26 cellular contexts compared by ENCODE assay signal in the genomic region with DNA sequence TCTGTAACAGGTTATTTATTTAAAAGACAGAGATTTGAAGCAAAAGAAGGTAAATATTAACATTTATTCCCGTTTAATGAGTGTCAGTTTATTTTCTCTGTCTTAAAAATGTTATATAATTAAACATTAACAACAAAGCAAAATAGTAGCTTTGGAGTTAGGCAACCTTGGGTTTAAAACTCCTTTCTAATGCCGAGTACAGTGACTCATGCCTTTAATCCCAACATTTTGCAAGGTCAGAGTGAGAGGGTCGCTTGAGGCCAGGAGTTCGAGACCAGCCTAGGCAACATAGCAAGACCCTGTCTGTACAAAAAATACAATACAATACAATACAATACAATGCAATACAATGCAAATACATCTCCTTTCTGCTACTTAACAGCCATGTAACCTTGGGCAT.
"Had no signal": no experiment of that assay in that cellular context is flagged by ENCODE, and none has a peak within 500 bp of the region (broad histone marks: within the 10 kb centered on the region; RNA-seq: fewer than 3 reads in every experiment).

No MANE protein-coding gene starts in this region.

- H3K4me1 ChIP-seq: adrenal gland, colonic mucosa, gastroesophageal sphincter, left lung, pancreas, psoas muscle, transverse colon, uterus had no signal

- H3K4me3 ChIP-seq: adrenal gland, colonic mucosa, dorsolateral prefrontal cortex, gastroesophageal sphincter, left lung, pancreas, psoas muscle, skin epidermis, transverse colon, uterus had no signal

- H3K27me3 ChIP-seq: adrenal gland, colonic mucosa, dorsolateral prefrontal cortex, gastroesophageal sphincter, left lung, neutrophil, pancreas, transverse colon, uterus had no signal

- H3K9me3 ChIP-seq: adrenal gland, gastroesophageal sphincter, neutrophil, pancreas, uterus had no signal

- ATAC-seq: activated naive CD4-positive, alpha-beta T cell treated with anti-CD3 and anti-CD28 coated beads, Interleukin-2, amount 50 U/mL, for 72 hours; effector memory CD8-positive, alpha-beta T cell; gastroesophageal sphincter; left lung; pancreas; right cardiac atrium; stimulated activated naive B cell treated with anti-CD40 and anti-IgM and Interleukin-4, amounts not matched to agents 10 μg/mL and 1 μg/mL and 100 μg/mL, for 72 hours had no signal

- H3K27ac ChIP-seq: adrenal gland, colonic mucosa, dorsolateral prefrontal cortex, gastroesophageal sphincter, left lung, neutrophil, pancreas, psoas muscle, skin epidermis, transverse colon, uterus had no signal

- FAIRE-seq: astrocyte, endothelial cell of umbilical vein had no signal

- DNase-seq: activated CD4-positive, alpha-beta T cell treated with anti-CD3 and anti-CD28 coated beads for 1 hour; activated CD4-positive, alpha-beta T cell treated with anti-CD3 and anti-CD28 coated beads, Interleukin-2, amount 50 U/mL, for 1 hour; activated gamma-delta T cell treated with Interleukin-2 at 50 U/mL for 16 hours; activated T-cell treated with anti-CD3 and anti-CD28 coated beads, Interleukin-2, amount 50 U/mL, for 1 hour; adrenal gland; colonic mucosa; dorsolateral prefrontal cortex; effector memory CD8-positive, alpha-beta T cell; head of caudate nucleus; hypothalamus; islet precursor cell; left lung; pancreas; psoas muscle; right cardiac atrium; stimulated activated CD4-positive, alpha-beta T cell treated with anti-CD3 and anti-CD28 coated beads, Interleukin-1b, Interleukin-23, amount 100 ng/mL, for 48 hours; stimulated activated naive B cell treated with anti-CD40 and anti-IgM and Interleukin-4, amounts not matched to agents 10 μg/mL and 1 μg/mL and 100 μg/mL, for 72 hours; T-helper 1 cell; transverse colon; uterus had no signal

- H3K36me3 ChIP-seq: adrenal gland, colonic mucosa, neutrophil, pancreas, uterus had no signal
